In the genomic region with DNA sequence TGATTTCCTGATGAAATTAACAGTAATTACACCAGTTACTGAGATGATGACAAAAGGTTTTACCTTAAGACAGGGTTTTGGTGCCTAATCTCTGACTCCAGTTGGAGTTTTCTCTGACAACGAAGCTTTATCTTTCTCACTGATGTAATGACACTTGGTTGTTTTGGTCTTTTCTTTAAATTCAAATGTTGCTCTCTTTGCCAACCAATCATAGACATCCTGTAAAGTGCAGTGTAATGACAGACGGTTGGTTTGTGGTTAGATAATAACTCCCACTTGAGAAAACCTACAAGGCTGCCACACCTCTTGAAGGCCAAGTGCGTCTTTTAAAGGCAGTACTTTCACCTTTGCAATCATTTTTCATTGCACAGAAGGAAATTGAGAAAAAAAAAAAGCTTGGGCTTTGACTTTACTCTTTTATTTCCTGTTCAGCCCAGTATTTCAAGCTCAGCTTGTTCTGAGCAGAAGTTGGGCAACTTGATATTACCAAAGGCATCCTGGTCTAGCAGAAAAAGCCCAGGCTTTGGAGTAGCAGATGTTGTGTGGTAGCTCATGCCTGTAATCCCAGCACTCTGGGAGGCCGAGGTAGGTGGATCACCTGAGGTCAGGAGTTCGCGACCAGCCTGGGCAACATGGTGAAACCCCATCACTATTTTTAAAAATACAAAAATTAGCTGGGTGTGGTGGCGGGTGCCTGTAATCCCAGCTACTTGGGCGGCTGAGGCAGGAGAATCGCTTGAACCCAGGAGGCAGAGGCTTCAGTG, we compare ENCODE assay signal across 8 cellular contexts. TPM values are rescaled to one million over a fixed set of nuclear protein-coding genes. Genes with fewer than 3 reads are reported as not detected.
DNase-seq lines count a peak whose midpoint lies in the region; ATAC-seq and TF ChIP-seq lines count a peak whose summit lies in the region.

No MANE protein-coding gene starts in this region.

- peak overlapping the region; percentile 60 to 73 for H3K27ac Mint-ChIP-seq in natural killer cell treated with Interleukin-12 subunit alpha and Interleukin-12 subunit beta and Interleukin-15 and Interleukin-18, amount 100 ng/mL, for 72 hours
- no peak overlapping the region for H3K27ac Mint-ChIP-seq in chondrocyte (ENCODE audit: unreplicated experiment)

- peak; percentile 32 for DNase-seq in stimulated activated CD4-positive, alpha-beta T cell treated with anti-CD3 and anti-CD28 coated beads, Interleukin-1b, Interleukin-23, amount 100 ng/mL, for 48 hours
- no peak for DNase-seq in stimulated activated CD4-positive, alpha-beta T cell treated with anti-CD3 and anti-CD28 coated beads, Interleukin-12 subunit alpha, Interleukin-12 subunit beta, amount 100 ng/mL, for 4 hours
- peak; percentile 45 for DNase-seq in SK-N-MC (ENCODE audit: low read depth, low spot score)
- peak; percentile 33 for DNase-seq in astrocyte of the spinal cord (ENCODE audit: low read depth, low spot score)
- peak; percentile 65 for DNase-seq in natural killer cell treated with Interleukin-12 subunit alpha and Interleukin-12 subunit beta and Interleukin-15 and Interleukin-18, amount 100 ng/mL, for 72 hours (ENCODE audit: low spot score)
- DNase-seq in chondrocyte (ENCODE audit: low spot score), result no peak

- peak overlapping the region; percentile 16 for H3K9ac ChIP-seq in SK-N-MC (ENCODE audit: insufficient read length)

- H3K27me3 Mint-ChIP-seq in natural killer cell treated with Interleukin-12 subunit alpha and Interleukin-12 subunit beta and Interleukin-15 and Interleukin-18, amount 100 ng/mL, for 72 hours, result peaks cover 29 to 32% of the 10 kb centered on the region in 2 donors
- H3K27me3 Mint-ChIP-seq in chondrocyte (ENCODE audit: low read depth), result peaks cover 2% of the 10 kb centered on the region

- ATAC-seq in natural killer cell treated with Interleukin-12 subunit alpha and Interleukin-12 subunit beta and Interleukin-15 and Interleukin-18, amount 100 ng/mL, for 72 hours, result peak; percentile 97
- no peak for ATAC-seq in GM21576 (IDR thresholded peaks at IDR 0.05; ENCODE audit: unreplicated experiment)

- TF ChIP-seq CTCF in astrocyte of the spinal cord (IDR thresholded peaks at IDR 0.05; ENCODE audit: low read depth, low read length), result no peak
- no peak for TF ChIP-seq CTCF in chondrocyte (IDR thresholded peaks at IDR 0.05)

- H3K27ac ChIP-seq in KOPT-K1 (ENCODE audit: low read depth, low read length, poor library complexity, severe bottlenecking) (peak overlapping the region; percentile 84), SK-N-MC (peak overlapping the region; percentile 19; the same call in 1 of the 2 replicates)

- peaks cover 26% of the 10 kb centered on the region for H3K36me3 ChIP-seq in KOPT-K1 (ENCODE audit: insufficient read depth, low read length)
- peaks cover 7% of the 10 kb centered on the region; the same call in 1 of the 2 replicates for H3K36me3 ChIP-seq in SK-N-MC (ENCODE audit: insufficient read depth, low read length)

- no peaks in the 10 kb centered on the region for H3K9me3 ChIP-seq in KOPT-K1 (ENCODE audit: insufficient read depth, low read length, poor library complexity, severe bottlenecking)
- no peaks in the 10 kb centered on the region for H3K9me3 ChIP-seq in SK-N-MC (ENCODE audit: low read depth, low read length)

- H3K9me3 Mint-ChIP-seq in natural killer cell treated with Interleukin-12 subunit alpha and Interleukin-12 subunit beta and Interleukin-15 and Interleukin-18, amount 100 ng/mL, for 72 hours, result no peaks in the 10 kb centered on the region
- no peaks in the 10 kb centered on the region for H3K9me3 Mint-ChIP-seq in chondrocyte (ENCODE audit: low read depth)

- H3K4me3 ChIP-seq in SK-N-MC (0 out of 2 replicates have a peak overlapping the region, but pooled peaks have one; percentile 1), astrocyte of the spinal cord (ENCODE audit: low read depth, low read length) (no peak overlapping the region)

- peaks cover 15% of the 10 kb centered on the region for H3K36me3 Mint-ChIP-seq in natural killer cell treated with Interleukin-12 subunit alpha and Interleukin-12 subunit beta and Interleukin-15 and Interleukin-18, amount 100 ng/mL, for 72 hours
- peaks cover 7% of the 10 kb centered on the region for H3K36me3 Mint-ChIP-seq in chondrocyte (ENCODE audit: low read depth)

- H3K4me1 Mint-ChIP-seq in natural killer cell treated with Interleukin-12 subunit alpha and Interleukin-12 subunit beta and Interleukin-15 and Interleukin-18, amount 100 ng/mL, for 72 hours (ENCODE audit: low read depth in 2 of 2), result peaks cover 23 to 39% of the 10 kb centered on the region in 2 donors
- H3K4me1 Mint-ChIP-seq in chondrocyte (ENCODE audit: low read depth), result peaks cover 4% of the 10 kb centered on the region

- peak overlapping the region; percentile 69 for H3K4me3 Mint-ChIP-seq in natural killer cell treated with Interleukin-12 subunit alpha and Interleukin-12 subunit beta and Interleukin-15 and Interleukin-18, amount 100 ng/mL, for 72 hours
- no peak overlapping the region for H3K4me3 Mint-ChIP-seq in chondrocyte (ENCODE audit: unreplicated experiment)

- in situ Hi-C loops in astrocyte of the spinal cord (cut with HindIII; ENCODE audit: low sequenced_read_pairs), result no loop called here

RNA-seq across cellular contexts. Expression of a gene that starts 14.9 kb away (rescaled TPM):
- 1 to 10 TPM; 8.8 to 9.0 TPM for total RNA-seq in natural killer cell treated with Interleukin-12 subunit alpha and Interleukin-12 subunit beta and Interleukin-15 and Interleukin-18, amount 100 ng/mL, for 72 hours
- 6.2 to 6.8 TPM (median 6.7 TPM) in 3 replicates for total RNA-seq in chondrocyte

RNA-seq across cellular contexts. Expression of a gene that starts 32.4 kb away (rescaled TPM):
- total RNA-seq in natural killer cell treated with Interleukin-12 subunit alpha and Interleukin-12 subunit beta and Interleukin-15 and Interleukin-18, amount 100 ng/mL, for 72 hours, result not detected
- total RNA-seq in chondrocyte, result 0.22 to 0.27 TPM (median 0.23 TPM) in 3 replicates

RNA-seq across cellular contexts. Expression of a gene that starts 42.3 kb away (rescaled TPM):
- not detected for total RNA-seq in natural killer cell treated with Interleukin-12 subunit alpha and Interleukin-12 subunit beta and Interleukin-15 and Interleukin-18, amount 100 ng/mL, for 72 hours
- not detected in 3 replicates for total RNA-seq in chondrocyte

RNA-seq across cellular contexts. Expression of a gene that starts 43.2 kb away (rescaled TPM):
- total RNA-seq in natural killer cell treated with Interleukin-12 subunit alpha and Interleukin-12 subunit beta and Interleukin-15 and Interleukin-18, amount 100 ng/mL, for 72 hours, result 10 to 100 TPM; 36.6 to 73.8 TPM
- 19.6 to 27.0 TPM (median 22.4 TPM) in 3 replicates for total RNA-seq in chondrocyte

RNA-seq across cellular contexts. Expression of a gene that starts 45.1 kb away (rescaled TPM):
- not detected for total RNA-seq in natural killer cell treated with Interleukin-12 subunit alpha and Interleukin-12 subunit beta and Interleukin-15 and Interleukin-18, amount 100 ng/mL, for 72 hours
- not detected in 3 replicates for total RNA-seq in chondrocyte

Comparison
In these comparisons a context has a peak if more than half of its experiments do, and no peak if none do; other contexts are left out.
1. DNase-seq: peak in stimulated activated CD4-positive, alpha-beta T cell treated with anti-CD3 and anti-CD28 coated beads, Interleukin-1b, Interleukin-23, amount 100 ng/mL, for 48 hours (single experiment), SK-N-MC (single experiment), astrocyte of the spinal cord (single experiment) and natural killer cell treated with Interleukin-12 subunit alpha and Interleukin-12 subunit beta and Interleukin-15 and Interleukin-18, amount 100 ng/mL, for 72 hours (single experiment); none in stimulated activated CD4-positive, alpha-beta T cell treated with anti-CD3 and anti-CD28 coated beads, Interleukin-12 subunit alpha, Interleukin-12 subunit beta, amount 100 ng/mL, for 4 hours (single experiment) and chondrocyte (single experiment).